Comparison of ENCODE assay signal across 21 cellular contexts in genomic region chr7:101803203-101804086, GRCh38. TPM values are rescaled to one million over a fixed set of nuclear protein-coding genes. Genes with fewer than 3 reads are reported as not detected.
DNase-seq lines count a peak whose midpoint lies in the region; ATAC-seq, FAIRE-seq and TF ChIP-seq lines count a peak whose summit lies in the region.
"Had no signal": no experiment of that assay in that cellular context is flagged by ENCODE, and none has a peak within 500 bp of the region (broad histone marks: within the 10 kb centered on the region; RNA-seq: fewer than 3 reads in every experiment).

No MANE protein-coding gene starts in this region.

- TF ChIP-seq EP300 in HepG2 (IDR thresholded peaks at IDR 0.05; ENCODE audit: low read depth in 2 of 2, low read length in 2 of 2) (no peak), HepG2 (CRISPR knock-in tag; IDR thresholded peaks at IDR 0.05; ENCODE audit: borderline replicate concordance) (no peak), upper lobe of left lung (IDR thresholded peaks at IDR 0.05) (no peak)

- H3K4me2 ChIP-seq in HepG2 (ENCODE audit: low read depth, low read length) = no peak overlapping the region
- peak overlapping the region; percentile 18; the same call in 1 of the 2 replicates for H3K4me2 ChIP-seq in PC-9
- H3K4me2 ChIP-seq in keratinocyte (ENCODE audit: control insufficient read depth, extremely low read depth, insufficient read depth, low read depth, low read length) = peak overlapping the region; percentile 78

- intact Hi-C loops in HepG2 (cut with micrococcal nuclease; ENCODE audit: unreplicated experiment) = no loop called here
- intact Hi-C loops in right lobe of liver (cut with DNase I) = loop anchor here (5.0 to 10.0 kb wide), 2 partner anchors 61 to 109 kb away; no protein-coding TSS in a partner anchor
- intact Hi-C loops in PC-9 (cut with micrococcal nuclease; ENCODE audit: unreplicated experiment) = no loop called here

- H3K9ac ChIP-seq in HepG2 (ENCODE audit: insufficient read depth, low read depth, low read length) (no peak overlapping the region), keratinocyte (ENCODE audit: control insufficient read depth, extremely low read depth, insufficient read depth, low read length) (no peak overlapping the region)

- POLR2A ChIA-PET in HepG2 (lab: Yijun Ruan, JAX) = no interaction called here
- POLR2A ChIA-PET in PC-9 (lab: Charles Lee; ENCODE audit: unreplicated experiment) = no interaction called here

- H3K9me3 ChIP-seq in HepG2 (ENCODE audit: low read length) (no peaks in the 10 kb centered on the region), right lobe of liver (no peaks in the 10 kb centered on the region), PC-9 (ENCODE audit: insufficient read depth, low read depth) (no peaks in the 10 kb centered on the region), keratinocyte (ENCODE audit: control insufficient read depth, low read depth, low read length) (no peaks in the 10 kb centered on the region), upper lobe of left lung (no peaks in the 10 kb centered on the region)
- H3K9me3 ChIP-seq: ascending aorta, pancreas, thoracic aorta had no signal

- H3K9me2 ChIP-seq in PC-9 (ENCODE audit: insufficient read depth) = no peaks in the 10 kb centered on the region

- no peaks in the 10 kb centered on the region for H3K9me1 ChIP-seq in keratinocyte (ENCODE audit: control insufficient read depth, extremely low read depth, insufficient read depth, low read length)

- H3K27ac ChIP-seq in HepG2 (ENCODE audit: extremely low read length, insufficient read depth, low read length) = no peak overlapping the region
- no peak overlapping the region for H3K27ac ChIP-seq in right lobe of liver
- H3K27ac ChIP-seq in PC-9 = peak overlapping the region; percentile 46
- no peak overlapping the region for H3K27ac ChIP-seq in keratinocyte (ENCODE audit: control insufficient read depth, insufficient read depth, low read length)
- H3K27ac ChIP-seq in upper lobe of left lung = no peak overlapping the region
- H3K27ac ChIP-seq: ascending aorta, pancreas, thoracic aorta had no signal

- peaks cover 1 to 25% of the 10 kb centered on the region in 2 experiments; a peak in 3 of 5 replicates for H3K27me3 ChIP-seq in HepG2 (ENCODE audit: control insufficient read depth in 1 of 2, insufficient read depth in 2 of 2, low read length in 2 of 2)
- no peaks in the 10 kb centered on the region for H3K27me3 ChIP-seq in right lobe of liver
- no peaks in the 10 kb centered on the region for H3K27me3 ChIP-seq in PC-9 (ENCODE audit: insufficient read depth, low read depth)
- no peaks in the 10 kb centered on the region for H3K27me3 ChIP-seq in keratinocyte (ENCODE audit: control insufficient read depth, extremely low read depth, insufficient read depth, low read length)
- no peaks in the 10 kb centered on the region for H3K27me3 ChIP-seq in upper lobe of left lung
- H3K27me3 ChIP-seq: ascending aorta had no signal

- TF ChIP-seq POLR2A in HepG2 (IDR thresholded peaks at IDR 0.05; ENCODE audit: insufficient read depth in 1 of 2, low read depth in 2 of 2, low read length in 2 of 2) (no peak), right lobe of liver (IDR thresholded peaks at IDR 0.05) (no peak), upper lobe of left lung (IDR thresholded peaks at IDR 0.05) (no peak)

- H3K4me3 ChIP-seq in HepG2 (replicated peaks in 1 of 3; ENCODE audit: insufficient read depth in 1 of 3, low read depth in 2 of 3, low read length in 3 of 3) (no peak overlapping the region), right lobe of liver (no peak overlapping the region), PC-9 (no peak overlapping the region), keratinocyte (ENCODE audit: control insufficient read depth in 2 of 3, extremely low read depth in 1 of 3, insufficient read depth in 2 of 3, low read depth in 1 of 3, low read length in 3 of 3) (no peak overlapping the region), upper lobe of left lung (no peak overlapping the region)
- H3K4me3 ChIP-seq: ascending aorta, pancreas, thoracic aorta had no signal

- H3K36me3 ChIP-seq in HepG2 (replicated peaks in 1 of 2; ENCODE audit: control insufficient read depth in 1 of 2, insufficient read depth in 2 of 2, low read length in 2 of 2) (no peaks in the 10 kb centered on the region), right lobe of liver (no peaks in the 10 kb centered on the region), PC-9 (ENCODE audit: low read depth) (no peaks in the 10 kb centered on the region), keratinocyte (ENCODE audit: control insufficient read depth in 2 of 2, extremely low read depth in 1 of 2, insufficient read depth in 2 of 2, low read length in 2 of 2) (no peaks in the 10 kb centered on the region), upper lobe of left lung (no peaks in the 10 kb centered on the region)
- H3K36me3 ChIP-seq: ascending aorta, pancreas, thoracic aorta had no signal

- peak; percentile 45 for DNase-seq in HepG2 (ENCODE audit: low spot score)
- no peak for DNase-seq in right lobe of liver
- DNase-seq in PC-9 = peak in 1 of 2 experiments; percentile 66
- no peak for DNase-seq in keratinocyte (ENCODE audit: low read depth, low spot score)
- no peak for DNase-seq in upper lobe of left lung
- no peak for DNase-seq in DMS 273 treated with DMSO at 0.1 percent for 48 hours (lab: John Stamatoyannopoulos, UW)
- DNase-seq: activated CD4-positive, alpha-beta memory T cell treated with anti-CD3 and anti-CD28 coated beads, Interleukin-2, amount 10 ng/mL, durations not matched to agents 7 days and 5 days; activated effector memory CD4-positive, alpha-beta T cell treated with anti-CD3 and anti-CD28 coated beads, Interleukin-2, amount 50 U/mL, for 16 hours; Karpas-422; NCI-H1105; NCI-H526 treated with DMSO at 0.1 percent for 48 hours; stimulated activated CD8-positive, alpha-beta memory T cell treated with anti-CD3 and anti-CD28 coated beads, Interleukin-4, amount 100 ng/mL, for 48 hours had no signal

- H2AFZ ChIP-seq in HepG2 (ENCODE audit: low read length) (no peak overlapping the region), PC-9 (no peak overlapping the region), keratinocyte (ENCODE audit: control insufficient read depth, low read length) (no peak overlapping the region)

- H4K20me1 ChIP-seq in HepG2 (ENCODE audit: insufficient read depth, low read length) (no peaks in the 10 kb centered on the region), PC-9 (ENCODE audit: insufficient read depth) (no peaks in the 10 kb centered on the region), keratinocyte (ENCODE audit: control insufficient read depth, extremely low read depth, insufficient read depth, low read length) (no peaks in the 10 kb centered on the region)

- 12% methylated on average over 11 of the region's 11 CpGs for WGBS in HepG2 (ENCODE audit: low lambda C conversion rate)
- 32% methylated on average over 10 of the region's 11 CpGs for WGBS in right lobe of liver (ENCODE audit: insufficient coverage, low coverage, low lambda C conversion rate, missing lambda C conversion rate)
- WGBS in upper lobe of left lung, 2 donors = 51 to 54% methylated on average over 11 of the region's 11 CpGs

- CTCF ChIA-PET in HepG2 (lab: Yijun Ruan, JAX; ENCODE audit: low intra/inter-chr PET ratio, low total read pairs) = no interaction called here
- CTCF ChIA-PET in PC-9 (lab: Charles Lee) = no interaction called here

- no TSS peak for BruUV-seq in HepG2 (replicated peaks; lab: Mats Ljungman, UMichigan)
- no TSS peak for BruUV-seq in PC-9 (replicated peaks; lab: Mats Ljungman, UMichigan)

- no peak for TF ChIP-seq CTCF in HepG2 (CRISPR knock-in tag; IDR thresholded peaks at IDR 0.05)
- TF ChIP-seq CTCF in right lobe of liver (IDR thresholded peaks at IDR 0.05) = no peak
- no peak for TF ChIP-seq CTCF in PC-9 (conservative IDR thresholded peaks at IDR 0.05)
- no peak for TF ChIP-seq CTCF in keratinocyte (optimal IDR thresholded peaks at IDR 0.05 in 1 of 3, IDR thresholded peaks at IDR 0.05 in 1 of 3, conservative IDR thresholded peaks at IDR 0.05 in 1 of 3; ENCODE audit: extremely low read depth in 1 of 3, insufficient read depth in 2 of 3, low read length in 3 of 3)
- no peak for TF ChIP-seq CTCF in upper lobe of left lung (IDR thresholded peaks at IDR 0.05)

- peaks cover 19% of the 10 kb centered on the region for H3K4me1 ChIP-seq in HepG2 (ENCODE audit: insufficient read depth, low read length)
- no peaks in the 10 kb centered on the region for H3K4me1 ChIP-seq in right lobe of liver
- peaks cover 7% of the 10 kb centered on the region; the same call in 1 of the 2 replicates for H3K4me1 ChIP-seq in PC-9 (replicated peaks; ENCODE audit: insufficient read depth)
- peaks cover 16% of the 10 kb centered on the region for H3K4me1 ChIP-seq in keratinocyte (ENCODE audit: control insufficient read depth, extremely low read depth, insufficient read depth, low read length)
- H3K4me1 ChIP-seq in upper lobe of left lung = peaks cover 3 to 19% (median 8%) of the 10 kb centered on the region in 4 donors
- H3K4me1 ChIP-seq: ascending aorta, pancreas had no signal

- H3F3A ChIP-seq in PC-9 (ENCODE audit: insufficient read depth, low read depth) = peaks cover 6% of the 10 kb centered on the region; the same call in 1 of the 2 replicates

- H3K79me2 ChIP-seq in HepG2 (ENCODE audit: insufficient read depth, low read length) (no peaks in the 10 kb centered on the region), PC-9 (ENCODE audit: low read depth) (no peaks in the 10 kb centered on the region), keratinocyte (ENCODE audit: control insufficient read depth, insufficient read depth, low read length) (no peaks in the 10 kb centered on the region)

- in situ Hi-C loops in HepG2 (cut with HindIII; ENCODE audit: extremely low pct_ligation_motif_present, low pct_unique_long_range_greater_than_20kb) = no loop called here

- dilution Hi-C loops in keratinocyte (cut with MboI; ENCODE audit: extremely low pct_ligation_motif_present, low sequenced_read_pairs) = no loop called here

- no peak for ATAC-seq in HepG2
- no peak for ATAC-seq in right lobe of liver
- ATAC-seq in upper lobe of left lung (ENCODE audit: low FRiP score in 2 of 2) = peak; percentile 12 to 53
- ATAC-seq in GM18870 (IDR thresholded peaks at IDR 0.05; ENCODE audit: unreplicated experiment) = no peak
- no peak for ATAC-seq in GM21381 (IDR thresholded peaks at IDR 0.05; ENCODE audit: unreplicated experiment)
- ATAC-seq: left lobe of liver, Panc1 had no signal

- FAIRE-seq in HepG2 (lab: Jason Lieb, UNC) (no peak), keratinocyte (lab: Jason Lieb, UNC) (no peak)
- FAIRE-seq: endometrium, H54, pancreas had no signal

- no peak for TF ChIP-seq RAD21 in HepG2 (CRISPR knock-in tag; IDR thresholded peaks at IDR 0.05)

RNA-seq across cellular contexts. Expression of gene CUX1, which starts 14.0 kb away (rescaled TPM):
- total RNA-seq in HepG2 (2016; rRNA removed; fragmentation: Illumina TruSeq; extraction: Trizol) (13.7 and 21.7 TPM in 2 replicates), right lobe of liver (10 to 100 TPM; 34.3 to 53.1 (median 40.6) TPM), PC-9 (2021) (79.8 and 83.3 TPM in 2 replicates), upper lobe of left lung (100 to 1,000 TPM; 106 to 188 (median 115) TPM)
- 11.4 and 13.0 TPM in 2 replicates for total RNA-seq in HepG2 (2016; cell fraction: cytosol; rRNA removed; fragmentation: Illumina TruSeq; extraction: Trizol; ENCODE audit: low read depth)
- 13.2 and 19.0 TPM in 2 replicates for total RNA-seq in HepG2 (2016; cell fraction: insoluble cytoplasmic fraction; rRNA removed; fragmentation: Illumina TruSeq; extraction: Trizol)
- 12.9 and 17.8 TPM in 2 replicates for total RNA-seq in HepG2 (2016; cell fraction: membrane; rRNA removed; fragmentation: Illumina TruSeq; extraction: Trizol)
- 34.3 and 34.4 TPM in 2 replicates for total RNA-seq in HepG2 (2016; cell fraction: nucleus; rRNA removed; fragmentation: Illumina TruSeq; extraction: Trizol)
- polyA plus RNA-seq in HepG2 (2011; rRNA removed) (14.9 and 17.8 TPM in 2 replicates), keratinocyte (16.8 to 21.7 TPM (median 18.3 TPM) in 3 replicates)
- polyA plus RNA-seq in HepG2 (2011; cell fraction: cytosol; rRNA removed) = 11.7 and 14.5 TPM in 2 replicates
- polyA plus RNA-seq in HepG2 (2011; cell fraction: nucleus; rRNA removed) = 19.5 and 20.4 TPM in 2 replicates
- polyA plus RNA-seq in HepG2 (2012) = 17.6 and 19.7 TPM in 2 replicates
- polyA plus RNA-seq in HepG2 (2016; cell fraction: cytosol; fragmentation: Illumina TruSeq; extraction: Trizol; ENCODE audit: low read depth) = 7.4 and 8.5 TPM in 2 replicates
- polyA plus RNA-seq in HepG2 (2016; cell fraction: insoluble cytoplasmic fraction; fragmentation: Illumina TruSeq; extraction: Trizol; ENCODE audit: low read depth) = 16.3 and 20.7 TPM in 2 replicates
- 17.8 and 18.3 TPM in 2 replicates for polyA plus RNA-seq in HepG2 (2016; cell fraction: membrane; fragmentation: Illumina TruSeq; extraction: Trizol; ENCODE audit: low read depth)
- polyA plus RNA-seq in HepG2 (2016; cell fraction: nucleus; fragmentation: Illumina TruSeq; extraction: Trizol; ENCODE audit: insufficient read depth, low read depth) = 20.0 and 22.4 TPM in 2 replicates
- polyA minus RNA-seq in HepG2 (2011; rRNA and poly(A)+ RNA removed; ENCODE audit: low replicate concordance) = 17.5 and 23.0 TPM in 2 replicates
- polyA minus RNA-seq in HepG2 (2011; cell fraction: cytosol; rRNA and poly(A)+ RNA removed) = 9.6 and 10.6 TPM in 2 replicates
- 65.1 and 68.5 TPM in 2 replicates for polyA minus RNA-seq in HepG2 (2011; cell fraction: nucleus; rRNA and poly(A)+ RNA removed)
- polyA plus RNA-seq in keratinocyte (2011; ENCODE audit: low read depth) = 187 TPM
- 26.5 and 35.8 TPM in 2 replicates for polyA plus RNA-seq in keratinocyte (2011; cell fraction: cytosol; rRNA removed)
- 22.6 and 25.8 TPM in 2 replicates for polyA plus RNA-seq in keratinocyte (2011; cell fraction: nucleus; rRNA removed)
- 25.7 and 36.2 TPM in 2 replicates for polyA plus RNA-seq in keratinocyte (2012; ENCODE audit: low replicate concordance)
- 21.7 to 28.8 TPM (median 24.7 TPM) in 3 replicates for polyA minus RNA-seq in keratinocyte
- polyA minus RNA-seq in keratinocyte (2011; cell fraction: cytosol; rRNA and poly(A)+ RNA removed) = 17.3 TPM
- 25.2 and 40.1 TPM in 2 replicates for polyA minus RNA-seq in keratinocyte (2011; cell fraction: nucleus; rRNA and poly(A)+ RNA removed)

Comparison
In these comparisons a context has a peak if more than half of its experiments do, and no peak if none do; other contexts are left out.
1. intact Hi-C loops: an anchor here in right lobe of liver (5.0 to 10.0 kb wide); none called in HepG2 and PC-9.
2. ATAC-seq: peak in upper lobe of left lung (2 of 2); none in HepG2 (single experiment), right lobe of liver (0 of 4), GM18870 (single experiment) and GM21381 (single experiment).